1 cellular context compared by ENCODE assay signal in genomic region chr2:24313744-24314632, GRCh38.
TF ChIP-seq lines count a peak whose summit lies in the region.

No MANE protein-coding gene starts in this region.

TF ChIP-seq in GM12878, 131 proteins besides CTCF, POLR2A, EP300 and RAD21 (continued from another document):
- TF ChIP-seq SKIL (IDR thresholded peaks at IDR 0.05; ENCODE audit: low read depth, poor library complexity, severe bottlenecking) (peak; percentile 75), RUNX3 (IDR thresholded peaks at IDR 0.05; ENCODE audit: low read length) (peak; percentile 26; the same call in 1 of the 2 replicates), NFIC (IDR thresholded peaks at IDR 0.05; ENCODE audit: low read depth, low read length) (peak; percentile 81), MEF2A (IDR thresholded peaks at IDR 0.05; ENCODE audit: insufficient read depth, low read depth, low read length) (0 out of 2 replicates have a peak, but pooled peaks have one; percentile 24), PML (IDR thresholded peaks at IDR 0.05; ENCODE audit: low read length) (0 out of 2 replicates have a peak, but pooled peaks have one; percentile 59), MTA2 (IDR thresholded peaks at IDR 0.05; ENCODE audit: low read depth) (peak; percentile 42), CREB1 (IDR thresholded peaks at IDR 0.05; ENCODE audit: low read depth) (peak; percentile 28; the same call in 1 of the 2 replicates), TAF1 (IDR thresholded peaks at IDR 0.05; ENCODE audit: borderline replicate concordance, low read depth, low read length) (no peak), ZNF217 (IDR thresholded peaks at IDR 0.05) (peak; percentile 52; the same call in 1 of the 2 replicates), MXI1 (IDR thresholded peaks at IDR 0.05; ENCODE audit: low read depth, low read length) (no peak), GATAD2B (conservative IDR thresholded peaks at IDR 0.05; ENCODE audit: low read depth) (no peak), DPF2 (IDR thresholded peaks at IDR 0.05) (peak; percentile 43; the same call in 1 of the 2 replicates), EED (IDR thresholded peaks at IDR 0.05; ENCODE audit: low read depth) (peak; percentile 48; the same call in 1 of the 2 replicates), PBX3 (IDR thresholded peaks at IDR 0.05; ENCODE audit: insufficient replicate concordance, low read depth, low read length) (no peak), BCL11A (IDR thresholded peaks at IDR 0.05; ENCODE audit: low read depth, low read length) (peak; percentile 19; the same call in 1 of the 2 replicates), NBN (IDR thresholded peaks at IDR 0.05) (no peak), YY1 (IDR thresholded peaks at IDR 0.05; ENCODE audit: low read depth, low read length) (0 out of 2 replicates have a peak, but pooled peaks have one; percentile 16), MEF2B (IDR thresholded peaks at IDR 0.05; ENCODE audit: partially characterized antibody, poor library complexity, severe bottlenecking) (peak; percentile 68), MTA3 (IDR thresholded peaks at IDR 0.05; ENCODE audit: borderline replicate concordance, low read length) (peak; percentile 35; the same call in 1 of the 2 replicates), ZBTB40 (IDR thresholded peaks at IDR 0.05; ENCODE audit: borderline replicate concordance) (no peak), FOXM1 (IDR thresholded peaks at IDR 0.05; ENCODE audit: low read depth, low read length) (0 out of 2 replicates have a peak, but pooled peaks have one; percentile 39), ATF2 (IDR thresholded peaks at IDR 0.05; ENCODE audit: low read length) (peak; percentile 64; the same call in 1 of the 2 replicates), CBX5 (IDR thresholded peaks at IDR 0.05; ENCODE audit: low read depth) (0 out of 2 replicates have a peak, but pooled peaks have one; percentile 58), SREBF2 (IDR thresholded peaks at IDR 0.05; ENCODE audit: low read length) (no peak), IRF4 (IDR thresholded peaks at IDR 0.05; ENCODE audit: low read depth, low read length) (peak; percentile 81; the same call in 1 of the 2 replicates)
TF ChIP-seq in GM12878: peak in this region for 23.
